In genomic region chr4:126233483-126233882, GRCh38 we compare ENCODE assay signal across 28 cellular contexts.
"Had no signal": no experiment of that assay in that cellular context is flagged by ENCODE, and none has a peak within 500 bp of the region (broad histone marks: within the 10 kb centered on the region; RNA-seq: fewer than 3 reads in every experiment).

No MANE protein-coding gene starts in this region.

- H3K9me3 Mint-ChIP-seq: endodermal cell had no signal

- ATAC-seq: effector memory CD8-positive, alpha-beta T cell; esophagus mucosa; foreskin keratinocyte; gastrocnemius medialis; gastroesophageal sphincter; heart left ventricle; heart right ventricle had no signal

- H3K27me3 ChIP-seq: colonic mucosa, esophagus muscularis mucosa, esophagus squamous epithelium, foreskin keratinocyte, gastrocnemius medialis, gastroesophageal sphincter, heart left ventricle, heart right ventricle had no signal

- FAIRE-seq: colon, endothelial cell of umbilical vein, frontal cortex had no signal

- H3K36me3 ChIP-seq: colonic mucosa, esophagus muscularis mucosa, esophagus squamous epithelium, gastrocnemius medialis, gastroesophageal sphincter, heart left ventricle, heart right ventricle had no signal

- DNase-seq: colonic mucosa; cortex of kidney; dermis blood vessel endothelial cell; dorsolateral prefrontal cortex; effector CD4-positive, alpha-beta T cell; effector CD8-positive, alpha-beta T cell; effector memory CD4-positive, alpha-beta T cell; effector memory CD8-positive, alpha-beta T cell; endodermal cell; erythroblast; esophagus squamous epithelium; foreskin fibroblast; foreskin keratinocyte; foreskin melanocyte; gastrocnemius medialis; glutamatergic neuron; head of caudate nucleus; heart left ventricle; heart right ventricle had no signal

- H3K4me1 ChIP-seq: colonic mucosa, esophagus muscularis mucosa, esophagus squamous epithelium, foreskin keratinocyte, gastrocnemius medialis, gastroesophageal sphincter, heart left ventricle, heart right ventricle had no signal

- H3K4me3 Mint-ChIP-seq: dendritic cell treated with granulocyte-macrophage colony-stimulating factor and Interleukin-4, amounts not matched to agents 40 ng/mL and 50 ng/mL, for 4 days; effector memory CD8-positive, alpha-beta T cell; endodermal cell had no signal

- H3K4me3 ChIP-seq: colonic mucosa, coronary artery, dorsolateral prefrontal cortex, esophagus muscularis mucosa, esophagus squamous epithelium, gastrocnemius medialis, gastroesophageal sphincter, heart left ventricle, heart right ventricle had no signal

- H3K27ac ChIP-seq: colonic mucosa, coronary artery, dorsolateral prefrontal cortex, epithelial cell of prostate, esophagus muscularis mucosa, esophagus squamous epithelium, foreskin keratinocyte, gastrocnemius medialis, gastroesophageal sphincter, heart left ventricle, heart right ventricle had no signal

- H3K27me3 Mint-ChIP-seq: dendritic cell treated with granulocyte-macrophage colony-stimulating factor and Interleukin-4, amounts not matched to agents 40 ng/mL and 50 ng/mL, for 4 days; effector memory CD8-positive, alpha-beta T cell had no signal

- H3K9me3 ChIP-seq: colonic mucosa, gastrocnemius medialis had no signal

- H3K27ac Mint-ChIP-seq: dendritic cell treated with granulocyte-macrophage colony-stimulating factor and Interleukin-4, amounts not matched to agents 40 ng/mL and 50 ng/mL, for 4 days; effector memory CD8-positive, alpha-beta T cell; endodermal cell had no signal
